Comparison of ENCODE assay signal across 24 cellular contexts in the genomic region with DNA sequence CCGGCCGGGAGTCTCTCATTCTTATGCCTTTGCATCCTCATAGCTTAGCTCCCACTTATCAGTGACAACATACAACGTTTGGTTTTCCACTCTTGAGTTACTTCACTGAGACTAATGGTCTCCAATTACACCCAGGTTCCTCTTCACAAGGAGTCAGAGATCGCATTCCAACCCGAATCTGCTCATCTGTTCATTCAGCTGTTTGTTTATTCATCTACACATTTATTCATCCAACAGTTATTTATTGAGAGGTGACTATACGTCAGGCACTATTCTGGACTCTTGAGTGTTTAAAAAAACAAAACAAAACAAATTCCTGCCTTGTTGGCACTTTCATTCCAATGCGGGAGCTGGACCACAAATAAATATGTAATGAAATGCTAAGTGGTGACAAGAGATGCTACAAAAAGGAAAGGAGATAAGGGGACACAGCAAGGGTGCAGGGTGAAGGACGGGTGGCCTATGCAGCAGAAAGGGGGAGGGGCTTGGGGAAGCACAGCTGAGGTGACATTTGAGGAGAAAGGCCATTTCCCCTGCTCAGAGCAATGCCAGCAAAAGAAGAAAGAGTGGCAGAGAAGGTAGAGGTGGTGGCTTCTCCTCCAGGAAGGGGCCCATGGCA.
DNase-seq lines count a peak whose midpoint lies in the region; ATAC-seq and TF ChIP-seq lines count a peak whose summit lies in the region.
"Had no signal": no experiment of that assay in that cellular context is flagged by ENCODE, and none has a peak within 500 bp of the region (broad histone marks: within the 10 kb centered on the region; RNA-seq: fewer than 3 reads in every experiment).

No MANE protein-coding gene starts in this region.

- no peak overlapping the region for H3K4me3 ChIP-seq in cardiac muscle cell
- H3K4me3 ChIP-seq: A549, prostate gland, transverse colon had no signal

- H3K36me3 Mint-ChIP-seq in type B pancreatic cell (peaks cover 23% of the 10 kb centered on the region), endothelial cell (ENCODE audit: low read depth, unreplicated experiment) (no peaks in the 10 kb centered on the region)
- H3K36me3 Mint-ChIP-seq: activated naive CD4-positive, alpha-beta T cell treated with anti-CD3 and anti-CD28 coated beads, Interleukin-2, amount 50 U/mL, for 24 hours; immature natural killer cell had no signal

- ATAC-seq in GM18519 (IDR thresholded peaks at IDR 0.05; ENCODE audit: low FRiP score, unreplicated experiment): no peak
- ATAC-seq: A549, Panc1 had no signal

- intact Hi-C loops in cardiac septum (cut with DNase I): no loop called here

- no peak for TF ChIP-seq CTCF in cardiac muscle cell (IDR thresholded peaks at IDR 0.05; ENCODE audit: low read depth, low read length)
- TF ChIP-seq CTCF in type B pancreatic cell (conservative IDR thresholded peaks at IDR 0.05): no peak
- TF ChIP-seq CTCF in endothelial cell (IDR thresholded peaks at IDR 0.05; ENCODE audit: unreplicated experiment): no peak

- DNase-seq in cardiac muscle cell (ENCODE audit: low read depth in 1 of 2, low spot score in 1 of 2) (peak in 1 of 2 donors; percentile 20), cardiac septum (ENCODE audit: low spot score) (no peak), NCI-H2029 treated with DMSO at 0.1 percent for 48 hours (lab: John Stamatoyannopoulos, UW) (peak; percentile 99), kidney glomerular epithelial cell (lab: John Stamatoyannopoulos, UW) (peak; percentile 25), type B pancreatic cell (ENCODE audit: extremely low spot score, unreplicated experiment) (no peak), HPDE6-E6E7 (ENCODE audit: extremely low spot score) (no peak), endothelial cell (ENCODE audit: low spot score) (no peak)
- DNase-seq: activated CD4-positive, alpha-beta T cell treated with anti-CD3 and anti-CD28 coated beads, Interleukin-2, amount 50 U/mL, for 48 hours; activated CD8-positive, alpha-beta memory T cell treated with anti-CD3 and anti-CD28 coated beads, Interleukin-2, amount 50 U/mL, for 4 hours; aorta; effector CD8-positive, alpha-beta T cell; foreskin fibroblast; H7; immature natural killer cell; mammary epithelial cell; NCI-H1694; NCI-H446 treated with DMSO at 0.1 percent for 48 hours; transverse colon had no signal

- H3K4me1 ChIP-seq in cardiac muscle cell (ENCODE audit: low read depth): peaks cover 16% of the 10 kb centered on the region
- H3K4me1 ChIP-seq: A549, prostate gland, transverse colon had no signal

- H3K9me3 Mint-ChIP-seq in type B pancreatic cell: no peaks in the 10 kb centered on the region
- no peaks in the 10 kb centered on the region for H3K9me3 Mint-ChIP-seq in endothelial cell (ENCODE audit: unreplicated experiment)
- H3K9me3 Mint-ChIP-seq: activated naive CD4-positive, alpha-beta T cell treated with anti-CD3 and anti-CD28 coated beads, Interleukin-2, amount 50 U/mL, for 24 hours had no signal

- H3K4me3 Mint-ChIP-seq in type B pancreatic cell: no peak overlapping the region
- H3K4me3 Mint-ChIP-seq in endothelial cell (ENCODE audit: unreplicated experiment): no peak overlapping the region
- H3K4me3 Mint-ChIP-seq: activated naive CD4-positive, alpha-beta T cell treated with anti-CD3 and anti-CD28 coated beads, Interleukin-2, amount 50 U/mL, for 24 hours; B cell; immature natural killer cell had no signal

- peak overlapping the region; percentile 40 for H3K27ac ChIP-seq in cardiac muscle cell
- H3K27ac ChIP-seq: A549, prostate gland, transverse colon had no signal

- H3K27ac Mint-ChIP-seq in type B pancreatic cell (peak overlapping the region; percentile 16), endothelial cell (ENCODE audit: unreplicated experiment) (no peak overlapping the region)
- H3K27ac Mint-ChIP-seq: activated naive CD4-positive, alpha-beta T cell treated with anti-CD3 and anti-CD28 coated beads, Interleukin-2, amount 50 U/mL, for 24 hours; B cell; immature natural killer cell had no signal

- no peaks in the 10 kb centered on the region for H3K27me3 Mint-ChIP-seq in type B pancreatic cell
- peaks cover 2% of the 10 kb centered on the region for H3K27me3 Mint-ChIP-seq in endothelial cell (ENCODE audit: unreplicated experiment)
- H3K27me3 Mint-ChIP-seq: B cell had no signal

- no peaks in the 10 kb centered on the region for H3K9me3 ChIP-seq in cardiac muscle cell (ENCODE audit: low read depth)
- H3K9me3 ChIP-seq: A549, prostate gland, transverse colon had no signal

- no peaks in the 10 kb centered on the region for H3K36me3 ChIP-seq in cardiac muscle cell
- H3K36me3 ChIP-seq: prostate gland, transverse colon had no signal

- no peaks in the 10 kb centered on the region for H3K27me3 ChIP-seq in cardiac muscle cell
- H3K27me3 ChIP-seq: transverse colon had no signal

- H3K4me1 Mint-ChIP-seq in type B pancreatic cell (ENCODE audit: unreplicated experiment): peaks cover 14% of the 10 kb centered on the region
- H3K4me1 Mint-ChIP-seq in endothelial cell (ENCODE audit: unreplicated experiment): no peaks in the 10 kb centered on the region
- H3K4me1 Mint-ChIP-seq: activated naive CD4-positive, alpha-beta T cell treated with anti-CD3 and anti-CD28 coated beads, Interleukin-2, amount 50 U/mL, for 24 hours; immature natural killer cell had no signal

Comparison
In these comparisons a context has a peak if more than half of its experiments do, and no peak if none do; other contexts are left out.
1. DNase-seq: peak in NCI-H2029 treated with DMSO at 0.1 percent for 48 hours (single experiment) and kidney glomerular epithelial cell (single experiment); none in cardiac septum (single experiment), type B pancreatic cell (single experiment), HPDE6-E6E7 (single experiment) and endothelial cell (single experiment).